In the genomic region with DNA sequence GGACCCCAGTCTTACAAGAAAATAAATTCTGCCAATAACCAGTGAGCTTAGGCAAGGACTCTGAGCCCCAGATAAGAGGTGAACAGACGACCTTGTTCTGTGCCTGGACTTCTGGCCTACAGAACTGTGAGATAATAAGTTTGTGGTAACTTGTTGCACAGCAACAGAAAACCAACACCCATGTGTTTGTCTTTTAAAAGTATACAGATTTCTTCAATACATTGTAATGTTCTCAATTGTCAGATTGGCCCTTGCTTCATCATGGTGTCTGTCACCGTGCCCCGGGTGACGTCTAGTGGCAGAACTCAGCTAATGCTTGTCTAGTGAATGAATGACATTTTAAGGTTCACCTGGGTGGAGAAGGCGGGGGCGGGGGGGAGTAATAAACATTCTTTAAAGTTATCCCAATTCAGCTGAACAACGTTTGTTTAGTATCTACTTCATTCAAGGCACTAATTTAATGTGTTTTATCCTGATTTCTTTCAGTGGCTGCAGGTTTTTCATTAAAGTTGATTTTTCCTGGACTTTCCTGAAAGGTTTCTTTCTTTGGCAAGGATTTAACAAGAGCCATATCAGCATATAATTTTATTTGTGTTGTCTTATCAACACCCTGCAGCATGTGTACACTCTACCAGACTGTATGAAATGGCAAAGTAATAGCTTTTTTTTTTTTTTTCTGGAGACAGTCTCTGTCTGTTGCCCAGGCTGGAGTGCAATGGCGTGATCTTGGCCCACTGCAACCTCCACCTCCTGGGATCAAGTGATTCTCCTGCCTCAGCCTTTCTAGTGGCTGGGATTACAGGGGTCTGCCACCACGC, we compare ENCODE assay signal across 11 cellular contexts.
DNase-seq lines count a peak whose midpoint lies in the region; ATAC-seq, FAIRE-seq and TF ChIP-seq lines count a peak whose summit lies in the region.
"Had no signal": no experiment of that assay in that cellular context is flagged by ENCODE, and none has a peak within 500 bp of the region (broad histone marks: within the 10 kb centered on the region; RNA-seq: fewer than 3 reads in every experiment).

No MANE protein-coding gene starts in this region.

- H3K4me3 Mint-ChIP-seq in activated CD4-positive, alpha-beta T cell treated with anti-CD3 and anti-CD28 coated beads for 36 hours: no peak overlapping the region

- DNase-seq in activated CD4-positive, alpha-beta T cell treated with anti-CD3 and anti-CD28 coated beads for 36 hours: peak; percentile 12
- DNase-seq in activated CD4-positive, alpha-beta T cell treated with anti-CD3 and anti-CD28 coated beads for 1 hour: no peak
- peak; percentile 66 for DNase-seq in NOMO-1 treated with DMSO at 0.1 percent for 48 hours (lab: John Stamatoyannopoulos, UW; ENCODE audit: unreplicated experiment)
- DNase-seq in GM12878 (ENCODE audit: low read depth, low spot score): no peak
- DNase-seq in iPS-NIHi11 (ENCODE audit: low spot score): no peak
- DNase-seq in COR-L47 (lab: John Stamatoyannopoulos, UW): no peak
- DNase-seq: NCI-H1417 had no signal

- H3K27ac Mint-ChIP-seq in activated CD4-positive, alpha-beta T cell treated with anti-CD3 and anti-CD28 coated beads for 36 hours: no peak overlapping the region

- POLR2A ChIA-PET in activated CD4-positive, alpha-beta T cell treated with anti-CD3 and anti-CD28 coated beads for 36 hours (lab: Charles Lee): no interaction called here
- POLR2A ChIA-PET in GM12878 (lab: Charles Lee): interaction anchor here (0.6 kb wide), 1 partner anchor 542 kb away, joined by 7 read pairs; no protein-coding TSS in a partner anchor

- no peak overlapping the region for H3K4me2 ChIP-seq in GM12878 (ENCODE audit: control insufficient read depth, insufficient read depth)

- no peaks in the 10 kb centered on the region for H3K4me1 ChIP-seq in GM12878 (ENCODE audit: control insufficient read depth, insufficient read depth, low read length)
- peaks cover 65% of the 10 kb centered on the region for H3K4me1 ChIP-seq in mucosa of stomach (ENCODE audit: control insufficient read depth, insufficient read depth, low read length)

- CTCF ChIA-PET in activated CD4-positive, alpha-beta T cell treated with anti-CD3 and anti-CD28 coated beads for 36 hours (lab: Charles Lee): no interaction called here
- CTCF ChIA-PET in GM12878 (lab: Yijun Ruan, JAX): no interaction called here

- H3K79me2 ChIP-seq in GM12878 (ENCODE audit: control insufficient read depth, insufficient read depth, low read length): no peaks in the 10 kb centered on the region

- no peak overlapping the region for H3K27ac ChIP-seq in GM12878 (ENCODE audit: control insufficient read depth, insufficient read depth)

- intact Hi-C loops in activated CD4-positive, alpha-beta T cell treated with anti-CD3 and anti-CD28 coated beads for 36 hours (cut with DNase I, micrococcal nuclease): no loop called here
- intact Hi-C loops in GM12878 (cut with micrococcal nuclease; ENCODE audit: unreplicated experiment): no loop called here

- peak; percentile 47 for TF ChIP-seq RAD21 in GM12878 (IDR thresholded peaks at IDR 0.05; ENCODE audit: insufficient read depth, low read depth, low read length)

- in situ Hi-C loops in GM12878 (cut with MboI): no loop called here

- no peaks in the 10 kb centered on the region for H3K9me3 Mint-ChIP-seq in activated CD4-positive, alpha-beta T cell treated with anti-CD3 and anti-CD28 coated beads for 36 hours (ENCODE audit: low read depth)

- no peak for TF ChIP-seq EP300 in GM12878 (IDR thresholded peaks at IDR 0.05; ENCODE audit: borderline replicate concordance in 1 of 2, control insufficient read depth in 1 of 2, low read depth in 2 of 2, low read length in 2 of 2)

- H3K4me3 ChIP-seq in GM12878 (no peak overlapping the region), mucosa of stomach (ENCODE audit: low read length) (no peak overlapping the region)

- FAIRE-seq in GM12878 (lab: Jason Lieb, UNC): no peak
- FAIRE-seq: endometrium, islet of Langerhans had no signal

- H3K4me1 Mint-ChIP-seq in activated CD4-positive, alpha-beta T cell treated with anti-CD3 and anti-CD28 coated beads for 36 hours: peaks cover 12% of the 10 kb centered on the region

- no peaks in the 10 kb centered on the region for H3K36me3 ChIP-seq in GM12878 (ENCODE audit: control insufficient read depth in 2 of 2, insufficient read depth in 2 of 2, low read length in 1 of 2)
- no peaks in the 10 kb centered on the region for H3K36me3 ChIP-seq in mucosa of stomach (ENCODE audit: control insufficient read depth, insufficient read depth, low read length)

- BruUV-seq in GM12878 (replicated peaks; lab: Mats Ljungman, UMichigan): no TSS peak

- no peaks in the 10 kb centered on the region for H3K36me3 Mint-ChIP-seq in activated CD4-positive, alpha-beta T cell treated with anti-CD3 and anti-CD28 coated beads for 36 hours (ENCODE audit: low read depth)

- no peak overlapping the region for H3K9ac ChIP-seq in GM12878 (ENCODE audit: control insufficient read depth, insufficient read depth, low read length)
- peak overlapping the region; percentile 4 for H3K9ac ChIP-seq in mucosa of stomach (ENCODE audit: low read length)

- SMC1A ChIA-PET in GM12878 (lab: Charles Lee; ENCODE audit: uncharacterized antibody, unreplicated experiment): interaction anchor here (0.7 kb wide), 1 partner anchor 86 kb away, joined by 3 read pairs; no protein-coding TSS in a partner anchor

- H3K9me3 ChIP-seq in GM12878 (replicated peaks; ENCODE audit: control insufficient read depth, insufficient read depth, low read length) (no peaks in the 10 kb centered on the region), mucosa of stomach (ENCODE audit: control insufficient read depth, low read length) (no peaks in the 10 kb centered on the region)

- no peak for ATAC-seq in activated CD4-positive, alpha-beta T cell treated with anti-CD3 and anti-CD28 coated beads for 36 hours
- ATAC-seq in GM12878: no peak
- no peak for ATAC-seq in GM21390 (IDR thresholded peaks at IDR 0.05; ENCODE audit: unreplicated experiment)

- H4K20me1 ChIP-seq in GM12878 (ENCODE audit: control insufficient read depth, insufficient read depth): no peaks in the 10 kb centered on the region

- no peak overlapping the region for H2AFZ ChIP-seq in GM12878 (ENCODE audit: control insufficient read depth, low read depth, low read length)

- RAD21 ChIA-PET in GM12878 (lab: Charles Lee; ENCODE audit: unreplicated experiment): no interaction called here

- WGBS in GM12878 (ENCODE audit: insufficient coverage, insufficient replicate concordance, low lambda C conversion rate, missing lambda C conversion rate): 14% methylated on average over 9 of the region's 9 CpGs

- no peaks in the 10 kb centered on the region for H3K27me3 Mint-ChIP-seq in activated CD4-positive, alpha-beta T cell treated with anti-CD3 and anti-CD28 coated beads for 36 hours

- H3K27me3 ChIP-seq in GM12878 (replicated peaks in 1 of 2; ENCODE audit: control insufficient read depth in 2 of 2, insufficient read depth in 2 of 2, low read length in 1 of 2) (no peaks in the 10 kb centered on the region; a peak in 2 of 4 replicates), mucosa of stomach (ENCODE audit: control insufficient read depth, insufficient read depth, low read length) (no peaks in the 10 kb centered on the region)

- peak in 1 of 3 experiments; percentile 32; a peak in 2 of 6 replicates for TF ChIP-seq CTCF in GM12878 (IDR thresholded peaks at IDR 0.05 in 2 of 3, conservative IDR thresholded peaks at IDR 0.05 in 1 of 3; ENCODE audit: control insufficient read depth in 2 of 3, extremely low read depth in 1 of 3, insufficient read depth in 1 of 3, low read depth in 3 of 3, low read length in 3 of 3)

- no peak for TF ChIP-seq POLR2A in GM12878 (IDR thresholded peaks at IDR 0.05; ENCODE audit: low read depth, low read length)

TF ChIP-seq in GM12878, 131 proteins besides CTCF, POLR2A, EP300 and RAD21 (continues in another document):
- no peak for TF ChIP-seq NR2F1 (conservative IDR thresholded peaks at IDR 0.05)
- TF ChIP-seq, protein P1, sequence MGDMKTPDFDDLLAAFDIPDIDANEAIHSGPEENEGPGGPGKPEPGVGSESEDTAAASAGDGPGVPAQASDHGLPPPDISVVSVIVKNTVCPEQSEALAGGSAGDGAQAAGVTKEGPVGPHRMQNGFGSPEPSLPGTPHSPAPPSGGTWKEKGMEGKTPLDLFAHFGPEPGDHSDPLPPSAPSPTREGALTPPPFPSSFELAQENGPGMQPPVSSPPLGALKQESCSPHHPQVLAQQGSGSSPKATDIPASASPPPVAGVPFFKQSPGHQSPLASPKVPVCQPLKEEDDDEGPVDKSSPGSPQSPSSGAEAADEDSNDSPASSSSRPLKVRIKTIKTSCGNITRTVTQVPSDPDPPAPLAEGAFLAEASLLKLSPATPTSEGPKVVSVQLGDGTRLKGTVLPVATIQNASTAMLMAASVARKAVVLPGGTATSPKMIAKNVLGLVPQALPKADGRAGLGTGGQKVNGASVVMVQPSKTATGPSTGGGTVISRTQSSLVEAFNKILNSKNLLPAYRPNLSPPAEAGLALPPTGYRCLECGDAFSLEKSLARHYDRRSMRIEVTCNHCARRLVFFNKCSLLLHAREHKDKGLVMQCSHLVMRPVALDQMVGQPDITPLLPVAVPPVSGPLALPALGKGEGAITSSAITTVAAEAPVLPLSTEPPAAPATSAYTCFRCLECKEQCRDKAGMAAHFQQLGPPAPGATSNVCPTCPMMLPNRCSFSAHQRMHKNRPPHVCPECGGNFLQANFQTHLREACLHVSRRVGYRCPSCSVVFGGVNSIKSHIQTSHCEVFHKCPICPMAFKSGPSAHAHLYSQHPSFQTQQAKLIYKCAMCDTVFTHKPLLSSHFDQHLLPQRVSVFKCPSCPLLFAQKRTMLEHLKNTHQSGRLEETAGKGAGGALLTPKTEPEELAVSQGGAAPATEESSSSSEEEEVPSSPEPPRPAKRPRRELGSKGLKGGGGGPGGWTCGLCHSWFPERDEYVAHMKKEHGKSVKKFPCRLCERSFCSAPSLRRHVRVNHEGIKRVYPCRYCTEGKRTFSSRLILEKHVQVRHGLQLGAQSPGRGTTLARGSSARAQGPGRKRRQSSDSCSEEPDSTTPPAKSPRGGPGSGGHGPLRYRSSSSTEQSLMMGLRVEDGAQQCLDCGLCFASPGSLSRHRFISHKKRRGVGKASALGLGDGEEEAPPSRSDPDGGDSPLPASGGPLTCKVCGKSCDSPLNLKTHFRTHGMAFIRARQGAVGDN (IDR thresholded peaks at IDR 0.05): no peak
- TF ChIP-seq HDAC2 (IDR thresholded peaks at IDR 0.05): no peak
- TF ChIP-seq SREBF1 (IDR thresholded peaks at IDR 0.05; ENCODE audit: low read length): no peak
- no peak for TF ChIP-seq RFX5 (IDR thresholded peaks at IDR 0.05; ENCODE audit: low read depth, low read length)
- TF ChIP-seq, protein P2, sequence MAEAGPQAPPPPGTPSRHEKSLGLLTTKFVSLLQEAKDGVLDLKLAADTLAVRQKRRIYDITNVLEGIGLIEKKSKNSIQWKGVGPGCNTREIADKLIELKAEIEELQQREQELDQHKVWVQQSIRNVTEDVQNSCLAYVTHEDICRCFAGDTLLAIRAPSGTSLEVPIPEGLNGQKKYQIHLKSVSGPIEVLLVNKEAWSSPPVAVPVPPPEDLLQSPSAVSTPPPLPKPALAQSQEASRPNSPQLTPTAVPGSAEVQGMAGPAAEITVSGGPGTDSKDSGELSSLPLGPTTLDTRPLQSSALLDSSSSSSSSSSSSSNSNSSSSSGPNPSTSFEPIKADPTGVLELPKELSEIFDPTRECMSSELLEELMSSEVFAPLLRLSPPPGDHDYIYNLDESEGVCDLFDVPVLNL (IDR thresholded peaks at IDR 0.05; ENCODE audit: low read depth, low read length): no peak

Comparison
In these comparisons a context has a peak if more than half of its experiments do, and no peak if none do; other contexts are left out.
1. DNase-seq: peak in activated CD4-positive, alpha-beta T cell treated with anti-CD3 and anti-CD28 coated beads for 36 hours (single experiment) and NOMO-1 treated with DMSO at 0.1 percent for 48 hours (single experiment); none in activated CD4-positive, alpha-beta T cell treated with anti-CD3 and anti-CD28 coated beads for 1 hour (single experiment), GM12878 (single experiment), iPS-NIHi11 (single experiment) and COR-L47 (single experiment).